Comparison of ENCODE assay signal across 9 cellular contexts in genomic region chr5:151492729-151493128, GRCh38. TPM values are rescaled to one million over a fixed set of nuclear protein-coding genes. Genes with fewer than 3 reads are reported as not detected.
A peak's percentile ranks its signal among the peaks of the same experiment; 100 is the strongest.
DNase-seq lines count a peak whose midpoint lies in the region; ATAC-seq, FAIRE-seq and TF ChIP-seq lines count a peak whose summit lies in the region.
"Had no signal": no experiment of that assay in that cellular context is flagged by ENCODE, and none has a peak within 500 bp of the region (broad histone marks: within the 10 kb centered on the region; RNA-seq: fewer than 3 reads in every experiment).

No MANE protein-coding gene starts in this region.

- no peak for FAIRE-seq in GM12891 (lab: Jason Lieb, UNC)

- TF ChIP-seq CTCF in WTC11 (IDR thresholded peaks at IDR 0.05) = no peak

- no peaks in the 10 kb centered on the region for H3K27me3 Mint-ChIP-seq in WTC11 (ENCODE audit: low read depth)

- no peak overlapping the region for H3K4me3 Mint-ChIP-seq in WTC11

- peaks cover 31% of the 10 kb centered on the region for H3K4me1 Mint-ChIP-seq in WTC11

- CTCF ChIA-PET in WTC11 (lab: Charles Lee) = interaction anchor here (1.0 to 1.4 kb wide), 2 partner anchors 9 to 45 kb away, joined by 3 read pairs; partner anchors contain the start of gene SLC36A1

- POLR2A ChIA-PET in WTC11 (lab: Charles Lee) = interaction anchor here (0.8 kb wide), 1 partner anchor 279 kb away, joined by 3 read pairs; the partner anchor contains the start of gene G3BP1

- peak overlapping the region; percentile 2; the same call in 1 of the 2 replicates for H3K27ac Mint-ChIP-seq in WTC11

- H3K36me3 Mint-ChIP-seq in WTC11 = peaks cover 14% of the 10 kb centered on the region

- H3K9me3 Mint-ChIP-seq in WTC11 = peaks cover 11% of the 10 kb centered on the region

- no peak for TF ChIP-seq POLR2A in GM12891 (IDR thresholded peaks at IDR 0.05; ENCODE audit: low read depth, low read length)

- peak; percentile 1 for DNase-seq in stimulated activated naive CD4-positive, alpha-beta T cell treated with Interleukin-2 at 50 U/mL for 16 hours (lab: John Stamatoyannopoulos, UW)
- DNase-seq in stimulated activated naive CD4-positive, alpha-beta T cell (lab: John Stamatoyannopoulos, UW) = no peak
- no peak for DNase-seq in WTC11 (ENCODE audit: low spot score)
- peak; percentile 38 for DNase-seq in glomerular visceral epithelial cell (ENCODE audit: extremely low spot score)
- DNase-seq in GM12891 (ENCODE audit: insufficient read length, low spot score) = no peak
- DNase-seq in NCI-H526 treated with DMSO at 0.1 percent for 48 hours (lab: John Stamatoyannopoulos, UW) = no peak
- DNase-seq: DMS 273 treated with DMSO at 0.1 percent for 48 hours had no signal

- ATAC-seq in WTC11 = peak; percentile 12; the same call in 1 of the 2 replicates
- ATAC-seq in HG03175 (IDR thresholded peaks at IDR 0.05; ENCODE audit: unreplicated experiment) = no peak
- no peak for ATAC-seq in GM19455 (IDR thresholded peaks at IDR 0.05; ENCODE audit: unreplicated experiment)

TF ChIP-seq in WTC11, 78 proteins besides CTCF, POLR2A, EP300 and RAD21:
- TF ChIP-seq MXD4 (CRISPR knock-in tag; IDR thresholded peaks at IDR 0.05; ENCODE audit: borderline replicate concordance) (no peak), NFYB (CRISPR knock-in tag; conservative IDR thresholded peaks at IDR 0.05; ENCODE audit: low read depth) (no peak), ZNF396 (CRISPR knock-in tag; IDR thresholded peaks at IDR 0.05; ENCODE audit: borderline replicate concordance) (no peak), STAT6 (CRISPR knock-in tag; conservative IDR thresholded peaks at IDR 0.05; ENCODE audit: low read depth) (no peak)

TF ChIP-seq in GM12891, 5 proteins besides CTCF, POLR2A, EP300 and RAD21:
- TF ChIP-seq SPI1 (IDR thresholded peaks at IDR 0.05; ENCODE audit: low read depth, low read length) = no peak
- no peak for TF ChIP-seq POLR2AphosphoS5 (IDR thresholded peaks at IDR 0.05; ENCODE audit: low read depth, low read length)
- no peak for TF ChIP-seq PAX5 (IDR thresholded peaks at IDR 0.05; ENCODE audit: insufficient read depth, low read length, severe bottlenecking)
- no peak for TF ChIP-seq POU2F2 (IDR thresholded peaks at IDR 0.05; ENCODE audit: low read depth, low read length)
- TF ChIP-seq TAF1 (IDR thresholded peaks at IDR 0.05; ENCODE audit: low read depth, low read length) = no peak
TF ChIP-seq in GM12891: peak in this region for 0.

RNA-seq across cellular contexts. Expression of gene SLC36A1, which starts 45.3 kb away (rescaled TPM):
- total RNA-seq in WTC11 (2021) = 12.2 to 16.0 TPM (median 13.7 TPM) in 3 replicates
- 1.1 TPM for polyA plus RNA-seq in GM12891 (2012; ENCODE audit: low read depth, missing spikeins)

Comparison
In these comparisons a context has a peak if more than half of its experiments do, and no peak if none do; other contexts are left out.
1. DNase-seq: peak in stimulated activated naive CD4-positive, alpha-beta T cell treated with Interleukin-2 at 50 U/mL for 16 hours (single experiment) and glomerular visceral epithelial cell (single experiment); none in stimulated activated naive CD4-positive, alpha-beta T cell (0 of 6), WTC11 (single experiment), GM12891 (single experiment) and NCI-H526 treated with DMSO at 0.1 percent for 48 hours (single experiment).